In genomic region chr16:70681382-70682238, GRCh38 we compare ENCODE assay signal across 1 cellular context.
TF ChIP-seq lines count a peak whose summit lies in the region.

No MANE protein-coding gene starts in this region.

TF ChIP-seq in HepG2, 621 proteins besides CTCF, POLR2A, EP300 and RAD21 (continued from another document and continues in another):
- TF ChIP-seq FOXO1 (CRISPR knock-in tag; IDR thresholded peaks at IDR 0.05) (no peak; the same call in 1 of the 2 replicates), KIAA2018 (CRISPR knock-in tag; IDR thresholded peaks at IDR 0.05; ENCODE audit: borderline replicate concordance) (no peak), ZNF335 (CRISPR knock-in tag; IDR thresholded peaks at IDR 0.05) (peak; percentile 31; the same call in 1 of the 2 replicates), ZNF317 (CRISPR knock-in tag; IDR thresholded peaks at IDR 0.05) (peak; percentile 32; the same call in 1 of the 2 replicates), ZSCAN21 (CRISPR knock-in tag; IDR thresholded peaks at IDR 0.05; ENCODE audit: borderline replicate concordance) (peak; percentile 46), CHD4 (IDR thresholded peaks at IDR 0.05; ENCODE audit: borderline replicate concordance, low read length) (no peak), ZHX1 (CRISPR knock-in tag; IDR thresholded peaks at IDR 0.05; ENCODE audit: low read depth) (no peak), SP1 (IDR thresholded peaks at IDR 0.05) (no peak), SP1 (CRISPR knock-in tag; IDR thresholded peaks at IDR 0.05) (no peak), ZBTB8A (CRISPR knock-in tag; IDR thresholded peaks at IDR 0.05; ENCODE audit: borderline replicate concordance, low read depth) (0 out of 2 replicates have a peak, but pooled peaks have one; percentile 1), SMC3 (IDR thresholded peaks at IDR 0.05; ENCODE audit: low read length) (peak; percentile 4; the same call in 1 of the 2 replicates), ZNF282 (IDR thresholded peaks at IDR 0.05; ENCODE audit: partially characterized antibody) (no peak), MXD1 (CRISPR knock-in tag; IDR thresholded peaks at IDR 0.05) (peak; percentile 90), NR2F1 (CRISPR knock-in tag; IDR thresholded peaks at IDR 0.05) (peak in 1 of 2 experiments; percentile 43; a peak in 1 of 4 replicates), JUN (CRISPR knock-in tag; IDR thresholded peaks at IDR 0.05) (no peak), ZNF792 (CRISPR knock-in tag; IDR thresholded peaks at IDR 0.05) (peak; percentile 34; the same call in 1 of the 2 replicates), MATR3 (CRISPR knock-in tag; IDR thresholded peaks at IDR 0.05) (no peak), SIN3B (IDR thresholded peaks at IDR 0.05; ENCODE audit: low read length) (no peak), ZNF552 (CRISPR knock-in tag; IDR thresholded peaks at IDR 0.05; ENCODE audit: borderline replicate concordance) (no peak), ZFP36L2 (CRISPR knock-in tag; IDR thresholded peaks at IDR 0.05) (no peak), ZBTB38 (CRISPR knock-in tag; IDR thresholded peaks at IDR 0.05) (peak; percentile 76; the same call in 1 of the 2 replicates), PCBP2 (optimal IDR thresholded peaks at IDR 0.05; ENCODE audit: low read depth, low read length, poor library complexity, severe bottlenecking) (no peak), ZNF550 (CRISPR knock-in tag; IDR thresholded peaks at IDR 0.05; ENCODE audit: borderline replicate concordance) (no peak), RFXANK (CRISPR knock-in tag; IDR thresholded peaks at IDR 0.05) (peak; percentile 66; the same call in 1 of the 2 replicates), ARNT (IDR thresholded peaks at IDR 0.05) (no peak), KAT7 (CRISPR knock-in tag; IDR thresholded peaks at IDR 0.05; ENCODE audit: borderline replicate concordance) (no peak), RAD51 (IDR thresholded peaks at IDR 0.05; ENCODE audit: borderline replicate concordance) (no peak), ZNF737 (CRISPR knock-in tag; IDR thresholded peaks at IDR 0.05; ENCODE audit: borderline replicate concordance) (no peak), ZNF329 (CRISPR knock-in tag; IDR thresholded peaks at IDR 0.05; ENCODE audit: low read depth) (0 out of 2 replicates have a peak, but pooled peaks have one; percentile 49), HHEX (CRISPR knock-in tag; IDR thresholded peaks at IDR 0.05) (no peak), CSRNP2 (CRISPR knock-in tag; conservative IDR thresholded peaks at IDR 0.05; ENCODE audit: low read depth) (no peak), ZNF781 (CRISPR knock-in tag; IDR thresholded peaks at IDR 0.05; ENCODE audit: borderline replicate concordance, not compliant biosample characterization) (no peak), ARID4A (CRISPR knock-in tag; IDR thresholded peaks at IDR 0.05; ENCODE audit: borderline replicate concordance) (peak; percentile 64; the same call in 1 of the 2 replicates), ZNF10 (CRISPR knock-in tag; IDR thresholded peaks at IDR 0.05; ENCODE audit: borderline replicate concordance, low read depth) (no peak), KDM2A (CRISPR knock-in tag; IDR thresholded peaks at IDR 0.05; ENCODE audit: borderline replicate concordance, low read depth) (peak; percentile 56; the same call in 1 of the 2 replicates), ZNF790 (CRISPR knock-in tag; IDR thresholded peaks at IDR 0.05; ENCODE audit: borderline replicate concordance) (peak; percentile 7; the same call in 1 of the 2 replicates), ZBTB4 (CRISPR knock-in tag; IDR thresholded peaks at IDR 0.05; ENCODE audit: borderline replicate concordance) (peak; percentile 18; the same call in 1 of the 2 replicates), HOXA9 (CRISPR knock-in tag; IDR thresholded peaks at IDR 0.05; ENCODE audit: borderline replicate concordance) (no peak)
